Comparison of ENCODE assay signal across 19 cellular contexts in the genomic region with DNA sequence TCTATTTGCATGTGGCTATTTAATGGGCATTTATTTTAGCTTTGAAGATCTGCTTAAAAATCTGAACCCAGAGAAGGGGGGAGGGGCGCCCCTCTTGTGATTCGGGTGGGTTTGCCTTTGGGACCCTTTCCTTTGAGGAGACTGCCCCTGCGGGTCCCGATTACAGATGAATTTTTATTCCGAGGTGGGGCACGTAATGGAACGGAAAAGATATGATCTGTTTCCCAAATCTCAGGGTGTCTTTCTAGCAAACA. TPM values are rescaled to one million over a fixed set of nuclear protein-coding genes. Genes with fewer than 3 reads are reported as not detected.
DNase-seq lines count a peak whose midpoint lies in the region; ATAC-seq and TF ChIP-seq lines count a peak whose summit lies in the region.
"Had no signal": no experiment of that assay in that cellular context is flagged by ENCODE, and none has a peak within 500 bp of the region (broad histone marks: within the 10 kb centered on the region; RNA-seq: fewer than 3 reads in every experiment).

No MANE protein-coding gene starts in this region.

- H3K27ac Mint-ChIP-seq in HFFc6 (peak overlapping the region; percentile 1; the same call in 1 of the 2 replicates), MCF 10A (ENCODE audit: low read depth, unreplicated experiment) (no peak overlapping the region), memory B cell (peak overlapping the region; percentile 32)

- DNase-seq in HFFc6: no peak
- DNase-seq in MCF 10A (ENCODE audit: unreplicated experiment): no peak
- DNase-seq in memory B cell (ENCODE audit: low spot score in 2 of 2): no peak
- no peak for DNase-seq in GM03348 (ENCODE audit: low spot score)
- DNase-seq in colonic mucosa: no peak
- no peak for DNase-seq in ovary
- DNase-seq: activated gamma-delta T cell treated with Interleukin-2 at 50 U/mL for 16 hours; brain microvascular endothelial cell; DMS53; Karpas-422; lower lobe of right lung; naive thymus-derived CD4-positive, alpha-beta T cell; NCI-H146; NCI-H2227 treated with DMSO at 0.1 percent for 48 hours; testis had no signal

- intact Hi-C loops in MCF 10A (cut with micrococcal nuclease) (no loop called here), colonic mucosa (cut with DNase I) (no loop called here), ovary (cut with DNase I) (no loop called here)

- H3K9me3 Mint-ChIP-seq in HFFc6: no peaks in the 10 kb centered on the region
- H3K9me3 Mint-ChIP-seq in MCF 10A (ENCODE audit: unreplicated experiment): no peaks in the 10 kb centered on the region
- peaks cover 3% of the 10 kb centered on the region for H3K9me3 Mint-ChIP-seq in memory B cell

- BruUV-seq in MCF 10A (replicated peaks; lab: Mats Ljungman, UMichigan): no TSS peak

- H3K36me3 Mint-ChIP-seq in HFFc6 (ENCODE audit: low read depth) (no peaks in the 10 kb centered on the region; the same call in 1 of the 2 replicates), MCF 10A (ENCODE audit: insufficient read depth, unreplicated experiment) (no peaks in the 10 kb centered on the region), memory B cell (peaks cover 2% of the 10 kb centered on the region)

- TF ChIP-seq CTCF in HFFc6 (IDR thresholded peaks at IDR 0.05) (no peak), MCF 10A (IDR thresholded peaks at IDR 0.05; ENCODE audit: unreplicated experiment) (no peak), colonic mucosa (IDR thresholded peaks at IDR 0.05) (no peak), ovary (IDR thresholded peaks at IDR 0.05) (no peak)

- WGBS in ovary, 3 donors: 2 to 6% (median 4%) methylated on average over 7 of the region's 7 CpGs

- H3K4me2 ChIP-seq in BLaER1 treated with 17β-estradiol and CSF1 and Interleukin-3, amounts not matched to agents 10 nM and 100 nM: peak overlapping the region in 10 of 11 experiments; percentile 55 to 93 (median 70); a peak in 13 of 22 replicates

- ATAC-seq in memory B cell (ENCODE audit: low read depth) (no peak), GM18870 (IDR thresholded peaks at IDR 0.05; ENCODE audit: unreplicated experiment) (no peak)
- ATAC-seq: naive thymus-derived CD4-positive, alpha-beta T cell had no signal

- peaks cover 4 to 18% (median 8%) of the 10 kb centered on the region in 10 experiments; a peak in 18 of 20 replicates for H3K4me1 ChIP-seq in BLaER1 treated with 17β-estradiol and CSF1 and Interleukin-3, amounts not matched to agents 10 nM and 100 nM
- H3K4me1 ChIP-seq in colonic mucosa: no peaks in the 10 kb centered on the region
- H3K4me1 ChIP-seq in ovary (ENCODE audit: insufficient read depth): peaks cover 2% of the 10 kb centered on the region
- H3K4me1 ChIP-seq: testis had no signal

- POLR2A ChIA-PET in MCF 10A (lab: Yijun Ruan, JAX): interaction anchor here (0.7 to 1.4 kb wide), 4 partner anchors 16 to 843 kb away, joined by 3 to 5 read pairs (median 4); a partner anchor contains a TSS

- no peak for TF ChIP-seq EP300 in ovary (IDR thresholded peaks at IDR 0.05)

- H3K4me3 Mint-ChIP-seq in HFFc6: peak overlapping the region; percentile 85
- H3K4me3 Mint-ChIP-seq in MCF 10A (ENCODE audit: unreplicated experiment): peak overlapping the region; percentile 47
- no peak overlapping the region for H3K4me3 Mint-ChIP-seq in memory B cell

- TF ChIP-seq POLR2A in ovary (IDR thresholded peaks at IDR 0.05): no peak

- peak overlapping the region in 4 of 10 experiments; percentile 43 to 55 (median 49); a peak in 6 of 20 replicates for H3K4me3 ChIP-seq in BLaER1 treated with 17β-estradiol and CSF1 and Interleukin-3, amounts not matched to agents 10 nM and 100 nM
- H3K4me3 ChIP-seq in colonic mucosa (no peak overlapping the region), ovary (no peak overlapping the region)
- H3K4me3 ChIP-seq: lower lobe of right lung had no signal

- H3K27me3 Mint-ChIP-seq in HFFc6 (ENCODE audit: insufficient read depth) (no peaks in the 10 kb centered on the region), MCF 10A (ENCODE audit: insufficient read depth, unreplicated experiment) (no peaks in the 10 kb centered on the region), memory B cell (peaks cover 33% of the 10 kb centered on the region)

- peaks cover 4 to 28% (median 20%) of the 10 kb centered on the region in 11 experiments; a peak in 19 of 22 replicates for H3K9me3 ChIP-seq in BLaER1 treated with 17β-estradiol and CSF1 and Interleukin-3, amounts not matched to agents 10 nM and 100 nM (replicated peaks in 1 of 11)
- H3K9me3 ChIP-seq in colonic mucosa (no peaks in the 10 kb centered on the region), ovary (no peaks in the 10 kb centered on the region)
- H3K9me3 ChIP-seq: lower lobe of right lung, testis had no signal

- H3K9ac ChIP-seq in BLaER1 treated with 17β-estradiol and CSF1 and Interleukin-3, amounts not matched to agents 10 nM and 100 nM: peak overlapping the region in 1 of 11 experiments; percentile 24; a peak in 1 of 22 replicates
- no peak overlapping the region for H3K9ac ChIP-seq in colonic mucosa (ENCODE audit: low read depth in 2 of 2, low read length in 2 of 2)

- H3K27me3 ChIP-seq in BLaER1 treated with 17β-estradiol and CSF1 and Interleukin-3, amounts not matched to agents 10 nM and 100 nM: peaks cover 90 to 91% (median 91%) of the 10 kb centered on the region in 11 experiments
- peaks cover 83% of the 10 kb centered on the region for H3K27me3 ChIP-seq in colonic mucosa
- peaks cover 2% of the 10 kb centered on the region for H3K27me3 ChIP-seq in ovary

- no peak overlapping the region for H3K27ac ChIP-seq in BLaER1 treated with 17β-estradiol and CSF1 and Interleukin-3, amounts not matched to agents 10 nM and 100 nM
- H3K27ac ChIP-seq in colonic mucosa (no peak overlapping the region), ovary (no peak overlapping the region)
- H3K27ac ChIP-seq: brain microvascular endothelial cell, C4-2B, lower lobe of right lung, testis had no signal

- H3K4me1 Mint-ChIP-seq in HFFc6 (ENCODE audit: low read depth): peaks cover 18% of the 10 kb centered on the region
- no peaks in the 10 kb centered on the region for H3K4me1 Mint-ChIP-seq in MCF 10A (ENCODE audit: insufficient read depth, unreplicated experiment)
- peaks cover 2% of the 10 kb centered on the region for H3K4me1 Mint-ChIP-seq in memory B cell

- no peaks in the 10 kb centered on the region for H3K36me3 ChIP-seq in BLaER1 treated with 17β-estradiol and CSF1 and Interleukin-3, amounts not matched to agents 10 nM and 100 nM
- no peaks in the 10 kb centered on the region for H3K36me3 ChIP-seq in colonic mucosa
- H3K36me3 ChIP-seq in ovary: no peaks in the 10 kb centered on the region
- H3K36me3 ChIP-seq: brain microvascular endothelial cell, lower lobe of right lung had no signal

- CTCF ChIA-PET in MCF 10A (lab: Yijun Ruan, JAX): interaction anchor here (0.6 kb wide), 1 partner anchor 830 kb away, joined by 3 read pairs; no protein-coding TSS in a partner anchor

- H4K20me1 ChIP-seq in BLaER1 treated with 17β-estradiol and CSF1 and Interleukin-3, amounts not matched to agents 10 nM and 100 nM: peaks cover 0 to 48% (median 17%) of the 10 kb centered on the region in 11 experiments; a peak in 14 of 22 replicates

RNA-seq across cellular contexts. Expression of a gene that starts 30.9 kb away (rescaled TPM):
- 10 to 100 TPM; 64.1 to 89.0 (median 83.8) TPM for total RNA-seq in HFFc6 (2021; fragmentation: NEBNext Ultra II Directional; extraction: Animal tissue kit (Norgen Biotek cat#: 25700))
- total RNA-seq in MCF 10A (2022): 78.2 and 87.4 TPM in 2 replicates
- total RNA-seq in colonic mucosa: under 1 TPM; 0.27 to 0.99 TPM
- total RNA-seq in ovary: under 1 TPM in 6 of 7 donors, not detected in 1; 0.10 to 0.67 (median 0.20) TPM
- polyA plus RNA-seq in ovary: under 1 TPM; 0.12 to 0.15 TPM
- total RNA-seq: activated CD8-positive, alpha-beta memory T cell treated with anti-CD3 and anti-CD28 coated beads for 36 hours; naive thymus-derived CD4-positive, alpha-beta T cell had no signal
- polyA plus RNA-seq: naive thymus-derived CD4-positive, alpha-beta T cell had no signal

Comparison
In these comparisons a context has a peak if more than half of its experiments do, and no peak if none do; other contexts are left out.
1. RNA of a gene that starts 30.9 kb away (total RNA-seq): 78.2 to 87.4 TPM in MCF 10A and 64.1 to 89.0 TPM in HFFc6; 0.27 to 0.99 TPM in colonic mucosa and 0.10 to 0.67 TPM in ovary; every median in the first group is over 10 times any median in the second.